ENCODE assay signal across 14 cellular contexts in the genomic region with DNA sequence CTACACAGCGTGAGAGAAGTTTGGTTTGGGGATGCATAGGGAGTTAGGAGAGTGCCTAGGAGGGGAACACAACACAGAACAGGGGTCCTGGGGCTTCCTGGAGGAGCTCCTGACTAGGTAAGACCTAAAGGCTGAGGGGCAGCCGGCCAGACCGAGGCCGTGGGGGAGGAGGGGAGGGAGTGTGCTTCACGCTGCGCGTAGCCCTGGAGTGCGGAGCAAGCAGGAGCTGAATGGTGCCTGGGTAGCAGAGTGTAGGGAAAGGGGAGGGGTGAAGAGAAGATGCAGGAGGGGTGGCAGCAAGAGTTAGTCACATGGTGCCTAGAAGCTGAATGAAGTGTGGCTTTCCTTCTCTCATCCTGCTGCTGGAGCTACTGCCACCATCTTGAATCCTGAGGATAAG. TPM values are rescaled to one million over a fixed set of nuclear protein-coding genes. Genes with fewer than 3 reads are reported as not detected.
"Had no signal": no experiment of that assay in that cellular context is flagged by ENCODE, and none has a peak within 500 bp of the region (broad histone marks: within the 10 kb centered on the region; RNA-seq: fewer than 3 reads in every experiment).

No MANE protein-coding gene starts in this region.

- DNase-seq: activated CD4-positive, alpha-beta T cell treated with anti-CD3 and anti-CD28 coated beads, Interleukin-2, amount 50 U/mL, for 4 hours; activated T-cell treated with anti-CD3 and anti-CD28 coated beads, Interleukin-2, amount 50 U/mL, for 48 hours; effector CD8-positive, alpha-beta T cell; pancreas; stimulated activated CD4-positive, alpha-beta T cell treated with anti-CD3 and anti-CD28 coated beads, Interleukin-15, amount 100 ng/mL, for 24 hours; stimulated activated CD4-positive, alpha-beta T cell treated with anti-CD3 and anti-CD28 coated beads, Interleukin-4, amount 100 ng/mL, for 4 hours; T-helper 2 cell had no signal

- H3K27ac ChIP-seq: ascending aorta, hepatocyte, pancreas, vagina had no signal

- ATAC-seq: pancreas had no signal

RNA-seq across cellular contexts. Expression of a gene that starts 32.4 kb away (rescaled TPM):
- total RNA-seq: ascending aorta, fibroblast of lung, hepatocyte, lung microvascular endothelial cell, renal cortical epithelial cell, vagina had no signal

RNA-seq across cellular contexts. Expression of a gene that starts 38.0 kb away (rescaled TPM):
- total RNA-seq: skeletal muscle tissue had no signal

RNA-seq across cellular contexts. Expression of a gene that starts 49.7 kb away (rescaled TPM):
- total RNA-seq: ascending aorta, fibroblast of lung, hepatocyte, lung microvascular endothelial cell, pancreas, renal cortical epithelial cell, vagina had no signal
